Comparison of ENCODE assay signal across 8 cellular contexts in the genomic region with DNA sequence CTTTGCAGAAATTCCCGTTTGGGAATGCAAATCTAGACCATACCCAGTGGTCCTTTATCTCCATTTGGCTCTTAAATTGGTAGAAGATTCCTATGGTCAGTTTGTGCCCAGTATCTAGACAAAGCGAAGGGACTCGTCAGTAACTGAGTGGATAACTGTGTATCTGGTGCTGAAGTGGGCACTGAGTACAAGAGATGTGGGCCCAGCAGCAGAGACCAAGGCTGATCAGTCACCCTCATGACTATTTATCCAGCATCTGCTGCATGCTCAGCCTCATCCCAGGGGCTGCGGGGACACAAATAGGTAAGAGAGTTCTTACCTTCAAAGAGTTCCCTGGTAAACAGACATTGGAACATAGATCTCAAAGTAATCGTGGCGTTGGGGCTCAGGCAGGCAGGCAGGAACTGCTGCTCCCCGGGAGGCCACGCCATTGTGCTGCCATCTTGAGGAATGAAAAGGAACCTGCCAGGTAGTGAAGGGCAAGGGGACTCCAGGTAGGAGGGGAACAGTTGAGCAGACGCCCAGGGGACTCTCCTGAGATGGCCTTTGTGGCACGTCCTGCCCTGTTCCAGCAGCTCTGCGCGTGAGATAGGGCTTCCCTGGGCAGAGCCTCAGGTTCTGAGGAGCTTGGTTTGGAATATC. TPM values are rescaled to one million over a fixed set of nuclear protein-coding genes. Genes with fewer than 3 reads are reported as not detected.
DNase-seq lines count a peak whose midpoint lies in the region; ATAC-seq and TF ChIP-seq lines count a peak whose summit lies in the region.

No MANE protein-coding gene starts in this region.

- peak; percentile 24 for DNase-seq in NCI-H748 treated with DMSO at 0.1 percent for 48 hours (lab: John Stamatoyannopoulos, UW)
- peak; percentile 73 for DNase-seq in activated T-cell treated with anti-CD3 and anti-CD28 coated beads, Interleukin-2, amount 50 U/mL, for 1 hour
- DNase-seq in foreskin keratinocyte, result peak in 1 of 2 donors; percentile 45
- peak; percentile 3 for DNase-seq in retinal pigment epithelial cell (ENCODE audit: low read depth)
- DNase-seq in SJCRH30, result no peak
- no peak for DNase-seq in NCI-H2196 treated with DMSO at 0.1 percent for 48 hours (lab: John Stamatoyannopoulos, UW; ENCODE audit: unreplicated experiment)

- no peaks in the 10 kb centered on the region for H3K27me3 ChIP-seq in foreskin keratinocyte
- no peaks in the 10 kb centered on the region for H3K27me3 ChIP-seq in SJCRH30

- no peak overlapping the region for H3K27ac ChIP-seq in foreskin keratinocyte
- no peak overlapping the region for H3K27ac ChIP-seq in SJCRH30

- H3K36me3 ChIP-seq in SJCRH30, result no peaks in the 10 kb centered on the region

- TF ChIP-seq CTCF in foreskin keratinocyte (conservative IDR thresholded peaks at IDR 0.05), result peak; percentile 80
- peak; percentile 64 for TF ChIP-seq CTCF in retinal pigment epithelial cell (conservative IDR thresholded peaks at IDR 0.05; ENCODE audit: low read depth, low read length)

- H3K9me3 ChIP-seq in SJCRH30 (replicated peaks), result peaks cover 9% of the 10 kb centered on the region; the same call in 1 of the 2 replicates

- H3K4me1 ChIP-seq in foreskin keratinocyte (no peaks in the 10 kb centered on the region), SJCRH30 (peaks cover 3% of the 10 kb centered on the region; the same call in 1 of the 2 replicates)

- no peak overlapping the region for H3K4me3 ChIP-seq in retinal pigment epithelial cell (ENCODE audit: low read length)
- no peak overlapping the region for H3K4me3 ChIP-seq in SJCRH30

- ATAC-seq in GM18861 (IDR thresholded peaks at IDR 0.05; ENCODE audit: unreplicated experiment) (peak; percentile 69), foreskin keratinocyte (peak; percentile 70), GM18868 (IDR thresholded peaks at IDR 0.05; ENCODE audit: unreplicated experiment) (no peak)

RNA-seq across cellular contexts. Expression of gene NT5M, which starts 10.3 kb away (rescaled TPM):
- total RNA-seq in foreskin keratinocyte, result 0.88 and 1.4 TPM in 2 replicates
- 1.1 and 1.2 TPM in 2 replicates for polyA plus RNA-seq in foreskin keratinocyte
- 4.2 and 4.4 TPM in 2 replicates for total RNA-seq in SJCRH30 (2014; rRNA removed; shearing (Covaris generic))

RNA-seq across cellular contexts. Expression of gene COPS3, which starts 32.4 kb away (rescaled TPM):
- 91.4 and 98.3 TPM in 2 replicates for total RNA-seq in foreskin keratinocyte
- polyA plus RNA-seq in foreskin keratinocyte, result 68.2 and 83.1 TPM in 2 replicates
- total RNA-seq in SJCRH30 (2014; rRNA removed; shearing (Covaris generic)), result 395 TPM in 2 replicates

Comparison
In these comparisons a context has a peak if more than half of its experiments do, and no peak if none do; other contexts are left out.
1. DNase-seq: peak in NCI-H748 treated with DMSO at 0.1 percent for 48 hours (single experiment), activated T-cell treated with anti-CD3 and anti-CD28 coated beads, Interleukin-2, amount 50 U/mL, for 1 hour (single experiment) and retinal pigment epithelial cell (single experiment); none in SJCRH30 (0 of 2) and NCI-H2196 treated with DMSO at 0.1 percent for 48 hours (single experiment).